20 cellular contexts compared by ENCODE assay signal in the genomic region with DNA sequence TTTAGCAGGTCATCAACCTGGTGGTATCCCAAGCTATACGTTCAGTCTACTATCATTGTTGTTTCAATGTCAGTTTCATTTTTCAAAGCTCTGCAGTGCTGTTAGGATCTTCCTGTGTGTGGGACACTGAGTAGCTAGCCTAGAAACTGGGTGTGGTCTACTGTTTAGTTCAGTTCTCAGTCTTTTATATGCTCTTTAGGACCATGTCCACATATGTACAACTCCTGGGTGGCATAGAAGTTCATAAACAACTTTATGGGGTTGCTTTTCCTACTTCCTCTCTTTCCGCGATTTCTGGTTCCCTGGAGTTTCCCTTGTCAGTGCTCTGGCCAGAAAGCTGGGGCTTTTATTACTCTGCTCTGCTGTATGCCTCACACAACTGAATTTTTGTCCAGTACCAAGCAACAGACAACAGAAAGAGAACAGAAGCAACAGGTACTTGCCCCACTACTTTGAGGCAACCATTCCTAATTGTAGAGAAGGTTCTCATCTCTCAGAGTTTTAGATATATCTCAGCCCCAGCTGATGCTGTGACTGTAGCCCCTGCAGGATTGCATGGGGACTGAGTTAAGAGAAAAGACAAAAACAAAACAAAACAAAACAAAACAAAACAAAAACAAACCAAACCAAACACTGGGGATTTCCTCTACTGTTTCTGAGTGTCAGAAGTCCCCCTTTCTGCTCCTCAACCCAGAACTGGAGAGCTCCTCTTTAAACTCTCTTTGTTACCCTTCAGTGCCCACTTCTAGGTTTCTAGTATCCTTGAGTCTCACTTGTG. TPM values are rescaled to one million over a fixed set of nuclear protein-coding genes. Genes with fewer than 3 reads are reported as not detected.
DNase-seq lines count a peak whose midpoint lies in the region; ATAC-seq and TF ChIP-seq lines count a peak whose summit lies in the region.
"Had no signal": no experiment of that assay in that cellular context is flagged by ENCODE, and none has a peak within 500 bp of the region (broad histone marks: within the 10 kb centered on the region; RNA-seq: fewer than 3 reads in every experiment).

No MANE protein-coding gene starts in this region.

- no peaks in the 10 kb centered on the region for H3K27me3 Mint-ChIP-seq in activated CD8-positive, alpha-beta memory T cell treated with anti-CD3 and anti-CD28 coated beads, Interleukin-2, amount 10 ng/mL, durations not matched to agents 7 days and 5 days
- no peaks in the 10 kb centered on the region for H3K27me3 Mint-ChIP-seq in T-cell

- H3K27ac Mint-ChIP-seq in activated CD8-positive, alpha-beta memory T cell treated with anti-CD3 and anti-CD28 coated beads, Interleukin-2, amount 10 ng/mL, durations not matched to agents 7 days and 5 days: peak overlapping the region; percentile 42
- H3K27ac Mint-ChIP-seq in T-cell: no peak overlapping the region
- H3K27ac Mint-ChIP-seq: GM23338 had no signal

- H3K9me3 Mint-ChIP-seq in activated CD8-positive, alpha-beta memory T cell treated with anti-CD3 and anti-CD28 coated beads, Interleukin-2, amount 10 ng/mL, durations not matched to agents 7 days and 5 days (ENCODE audit: low read depth): no peaks in the 10 kb centered on the region
- no peaks in the 10 kb centered on the region for H3K9me3 Mint-ChIP-seq in T-cell
- H3K9me3 Mint-ChIP-seq: GM23338 had no signal

- TF ChIP-seq CTCF in prostate gland (IDR thresholded peaks at IDR 0.05): no peak

- no peak overlapping the region for H3K4ac ChIP-seq in trophoblast cell (ENCODE audit: low read depth, low read length)

- H4K91ac ChIP-seq in trophoblast cell (ENCODE audit: low read depth, low read length): no peak overlapping the region

- peak overlapping the region; percentile 74 for H3K23ac ChIP-seq in trophoblast cell (ENCODE audit: low read length)

- H3K4me3 ChIP-seq in trophoblast cell (ENCODE audit: low read depth, low read length) (no peak overlapping the region), prostate gland (no peak overlapping the region)
- H3K4me3 ChIP-seq: colonic mucosa, esophagus muscularis mucosa, GM23338, pancreas, suprapubic skin had no signal

- H3K4me2 ChIP-seq in trophoblast cell (ENCODE audit: low read length): no peak overlapping the region
- H3K4me2 ChIP-seq: GM23338 had no signal

- no peak overlapping the region for H2AFZ ChIP-seq in trophoblast cell (ENCODE audit: insufficient read depth, low read length, poor library complexity)
- H2AFZ ChIP-seq: GM23338 had no signal

- intact Hi-C loops in prostate gland (cut with DNase I): no loop called here

- TF ChIP-seq POLR2A in prostate gland (IDR thresholded peaks at IDR 0.05): no peak

- H3K14ac ChIP-seq in trophoblast cell (ENCODE audit: low read length): no peak overlapping the region

- peaks cover 29% of the 10 kb centered on the region for H3K4me1 Mint-ChIP-seq in activated CD8-positive, alpha-beta memory T cell treated with anti-CD3 and anti-CD28 coated beads, Interleukin-2, amount 10 ng/mL, durations not matched to agents 7 days and 5 days
- H3K4me1 Mint-ChIP-seq in T-cell: peaks cover 2 to 12% (median 7%) of the 10 kb centered on the region in 3 donors
- H3K4me1 Mint-ChIP-seq: GM23338 had no signal

- H3K27me3 ChIP-seq in trophoblast cell (ENCODE audit: insufficient read depth, low read length) (no peaks in the 10 kb centered on the region), prostate gland (replicated peaks; ENCODE audit: insufficient read depth) (no peaks in the 10 kb centered on the region)
- H3K27me3 ChIP-seq: colonic mucosa, esophagus muscularis mucosa, pancreas, suprapubic skin had no signal

- H3K9ac ChIP-seq in trophoblast cell (ENCODE audit: low read length): no peak overlapping the region

- H3K9me3 ChIP-seq in trophoblast cell (ENCODE audit: insufficient read depth, low read depth, low read length) (no peaks in the 10 kb centered on the region), prostate gland (no peaks in the 10 kb centered on the region)
- H3K9me3 ChIP-seq: colonic mucosa, esophagus muscularis mucosa, pancreas, suprapubic skin had no signal

- H4K12ac ChIP-seq in trophoblast cell (ENCODE audit: low read depth, low read length): no peak overlapping the region

- H3K4me1 ChIP-seq in trophoblast cell (ENCODE audit: control insufficient read depth in 1 of 2, insufficient read depth in 2 of 2, low read length in 2 of 2) (no peaks in the 10 kb centered on the region), prostate gland (replicated peaks) (no peaks in the 10 kb centered on the region)
- H3K4me1 ChIP-seq: colonic mucosa, esophagus muscularis mucosa, pancreas, suprapubic skin had no signal

- H3K36me3 Mint-ChIP-seq in activated CD8-positive, alpha-beta memory T cell treated with anti-CD3 and anti-CD28 coated beads, Interleukin-2, amount 10 ng/mL, durations not matched to agents 7 days and 5 days: peaks cover 64% of the 10 kb centered on the region
- peaks cover 52% of the 10 kb centered on the region for H3K36me3 Mint-ChIP-seq in T-cell

- WGBS in trophoblast cell (ENCODE audit: extremely low coverage, insufficient coverage, insufficient read length): no CpG with 5 or more reads among the region's 3 CpGs
- 95% methylated on average over 3 of the region's 3 CpGs for WGBS in prostate gland

- POLR2A ChIA-PET in T-cell (lab: Charles Lee): interaction anchor here in 1 of 2 donors (0.7 kb wide), 1 partner anchor 99 kb away, joined by 3 read pairs; no protein-coding TSS in a partner anchor

- no peak overlapping the region for H4K8ac ChIP-seq in trophoblast cell (ENCODE audit: low read depth, low read length)

- ATAC-seq in activated CD8-positive, alpha-beta memory T cell treated with anti-CD3 and anti-CD28 coated beads, Interleukin-2, amount 10 ng/mL, durations not matched to agents 7 days and 5 days: peak; percentile 47
- ATAC-seq in GM21381 (IDR thresholded peaks at IDR 0.05; ENCODE audit: unreplicated experiment): peak; percentile 53
- peak; percentile 54 for ATAC-seq in HG03066 (IDR thresholded peaks at IDR 0.05; ENCODE audit: low read depth, unreplicated experiment)
- no peak for ATAC-seq in T-cell (replicated peaks in 1 of 4)
- ATAC-seq: GM23338, HepG2, pancreas had no signal

- H2AK5ac ChIP-seq in trophoblast cell (ENCODE audit: low read length): no peak overlapping the region

- H3K4me3 Mint-ChIP-seq in activated CD8-positive, alpha-beta memory T cell treated with anti-CD3 and anti-CD28 coated beads, Interleukin-2, amount 10 ng/mL, durations not matched to agents 7 days and 5 days: no peak overlapping the region
- H3K4me3 Mint-ChIP-seq in T-cell: no peak overlapping the region
- H3K4me3 Mint-ChIP-seq: GM23338 had no signal

- H3K36me3 ChIP-seq in trophoblast cell (ENCODE audit: control insufficient read depth in 1 of 2, insufficient read depth in 2 of 2, low read length in 2 of 2) (peaks cover under 1 to 6% of the 10 kb centered on the region in 2 experiments), prostate gland (peaks cover 0 to 5% of the 10 kb centered on the region in 2 donors)
- H3K36me3 ChIP-seq: colonic mucosa had no signal

- CTCF ChIA-PET in activated CD8-positive, alpha-beta memory T cell treated with anti-CD3 and anti-CD28 coated beads, Interleukin-2, amount 10 ng/mL, durations not matched to agents 7 days and 5 days (lab: Charles Lee): interaction anchor here (1.3 kb wide), 1 partner anchor 29 kb away, joined by 3 read pairs; no protein-coding TSS in a partner anchor
- CTCF ChIA-PET in T-cell (lab: Charles Lee): interaction anchor here in 1 of 2 donors (0.5 kb wide), 1 partner anchor 38 kb away, joined by 3 read pairs; no protein-coding TSS in a partner anchor

- no peak overlapping the region for H3K27ac ChIP-seq in trophoblast cell (ENCODE audit: low read depth, low read length)
- H3K27ac ChIP-seq in prostate gland: no peak overlapping the region
- H3K27ac ChIP-seq: colonic mucosa, esophagus muscularis mucosa, pancreas, suprapubic skin, WERI-Rb-1 had no signal

- no peak overlapping the region for H2BK12ac ChIP-seq in trophoblast cell (ENCODE audit: low read length)

- H3K79me1 ChIP-seq in trophoblast cell (ENCODE audit: low read length): no peaks in the 10 kb centered on the region

- H2BK120ac ChIP-seq in trophoblast cell (ENCODE audit: insufficient read depth, low read length, poor library complexity): no peak overlapping the region

- no peaks in the 10 kb centered on the region for H3K79me2 ChIP-seq in trophoblast cell (ENCODE audit: control insufficient read depth, insufficient read depth, low read length, poor library complexity)

- no peak overlapping the region for H3K18ac ChIP-seq in trophoblast cell (ENCODE audit: low read length)

- DNase-seq in activated CD8-positive, alpha-beta memory T cell treated with anti-CD3 and anti-CD28 coated beads, Interleukin-2, amount 10 ng/mL, durations not matched to agents 7 days and 5 days: no peak
- no peak for DNase-seq in activated CD8-positive, alpha-beta memory T cell treated with anti-CD3 and anti-CD28 coated beads, Interleukin-2, amount 50 U/mL, for 4 hours
- DNase-seq in trophoblast cell (no peak), T-cell (no peak), prostate gland (ENCODE audit: low spot score) (no peak), NCI-H187 treated with DMSO at 0.1 percent for 48 hours (lab: John Stamatoyannopoulos, UW) (no peak)
- DNase-seq: activated T-cell treated with anti-CD3 and anti-CD28 coated beads for 4 hours, anterior cingulate cortex, colonic mucosa, GDM1, MV-4-11, NCI-H345, pancreas, WERI-Rb-1 had no signal

- no peak overlapping the region for H2BK5ac ChIP-seq in trophoblast cell (ENCODE audit: low read depth, low read length, poor library complexity)

RNA-seq across cellular contexts. Expression of gene MIS18BP1, which starts 30.3 kb away (rescaled TPM):
- total RNA-seq in activated CD8-positive, alpha-beta memory T cell treated with anti-CD3 and anti-CD28 coated beads, Interleukin-2, amount 10 ng/mL, durations not matched to agents 7 days and 5 days: 10 to 100 TPM; 59.8 to 70.8 TPM
- polyA plus RNA-seq in trophoblast cell (2013): 19.7 and 19.9 TPM in 2 replicates
- total RNA-seq in T-cell: 10 to 100 TPM; 20.8 to 34.0 (median 27.6) TPM
- total RNA-seq in prostate gland: 10 to 100 TPM; 23.3 to 46.7 TPM

Comparison
In these comparisons a context has a peak if more than half of its experiments do, and no peak if none do; other contexts are left out.
1. ATAC-seq: peak in activated CD8-positive, alpha-beta memory T cell treated with anti-CD3 and anti-CD28 coated beads, Interleukin-2, amount 10 ng/mL, durations not matched to agents 7 days and 5 days (single experiment), GM21381 (single experiment) and HG03066 (single experiment); none in T-cell (0 of 4).